ENCODE assay signal across 8 cellular contexts in the genomic region with DNA sequence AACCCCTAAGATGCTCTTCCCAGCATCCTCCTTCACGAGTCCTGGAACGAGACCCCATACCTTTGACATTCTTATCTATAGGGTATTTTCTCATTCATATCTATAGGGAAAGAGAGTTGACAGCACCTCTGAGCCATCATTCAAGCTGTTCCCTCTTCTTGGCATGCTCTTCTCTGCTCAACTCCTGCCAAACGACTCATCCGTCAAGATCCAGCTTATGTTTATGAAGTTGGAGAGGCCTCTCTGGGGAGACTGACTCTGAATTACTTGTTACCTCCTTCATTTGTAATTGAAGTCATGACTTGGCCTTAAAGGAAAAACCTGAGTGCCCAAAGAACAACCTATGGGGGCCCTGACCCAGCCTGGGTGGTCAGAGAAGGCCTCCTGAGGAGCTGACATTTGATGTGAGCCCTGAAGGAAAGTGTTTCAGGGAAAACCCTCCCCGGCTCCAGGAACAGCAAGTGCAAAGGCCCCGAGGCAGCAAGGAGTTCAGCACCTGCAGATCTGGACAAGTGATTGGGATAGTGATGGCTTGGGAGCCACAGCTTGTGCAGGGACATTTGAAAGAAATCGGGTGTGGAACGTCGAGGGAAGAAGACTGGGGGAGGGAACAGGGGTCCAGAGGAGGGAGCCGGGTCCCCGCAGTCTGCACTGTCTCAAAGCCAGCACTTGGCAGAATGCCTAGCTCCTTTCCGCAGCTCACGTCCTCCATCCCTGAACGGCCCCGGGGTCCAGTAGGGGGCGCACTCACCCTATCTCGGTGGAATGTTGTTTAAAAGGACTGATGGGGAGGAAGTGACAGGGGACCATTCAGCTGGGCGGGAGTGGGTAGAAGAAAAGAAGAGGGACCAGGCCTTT. TPM values are rescaled to one million over a fixed set of nuclear protein-coding genes. Genes with fewer than 3 reads are reported as not detected.
A peak's percentile ranks its signal among the peaks of the same experiment; 100 is the strongest.
DNase-seq lines count a peak whose midpoint lies in the region; ATAC-seq and TF ChIP-seq lines count a peak whose summit lies in the region.

No MANE protein-coding gene starts in this region.

- intact Hi-C loops in CD8-positive, alpha-beta T cell (cut with DNase I, micrococcal nuclease), result no loop called here
- intact Hi-C loops in posterior cingulate gyrus (cut with DNase I) (no loop called here), vagina (cut with DNase I) (no loop called here)

- H3K27me3 Mint-ChIP-seq in CD8-positive, alpha-beta T cell (ENCODE audit: low read depth), result peaks cover 44% of the 10 kb centered on the region

- no peaks in the 10 kb centered on the region for H3K36me3 Mint-ChIP-seq in CD8-positive, alpha-beta T cell

- H3K4me3 Mint-ChIP-seq in CD8-positive, alpha-beta T cell, result no peak overlapping the region

- H3K27me3 ChIP-seq in CD8-positive, alpha-beta T cell (ENCODE audit: insufficient read depth, low read length), result peaks cover 3% of the 10 kb centered on the region
- H3K27me3 ChIP-seq in vagina, result no peaks in the 10 kb centered on the region

- no peak overlapping the region for H3K27ac ChIP-seq in CD8-positive, alpha-beta T cell (ENCODE audit: low read depth, low read length)
- no peak overlapping the region for H3K27ac ChIP-seq in vagina

- no peak for TF ChIP-seq POLR2A in vagina (IDR thresholded peaks at IDR 0.05)

- DNase-seq in CD8-positive, alpha-beta T cell, result peak; percentile 4 to 66 (median 49)
- DNase-seq in HS-27A (ENCODE audit: low read depth) (peak; percentile 87), activated T-helper 1 cell treated with Interleukin-2 at 50 U/mL for 16 hours (ENCODE audit: low read depth) (peak; percentile 23), germinal center (ENCODE audit: low spot score) (peak; percentile 74), posterior cingulate gyrus (peak in 9 of 10 donors; percentile 37 to 92 (median 72)), vagina (ENCODE audit: extremely low spot score in 2 of 2) (no peak)

- TF ChIP-seq CTCF in CD8-positive, alpha-beta T cell (IDR thresholded peaks at IDR 0.05), result no peak
- peak; percentile 46 to 61 (median 49) for TF ChIP-seq CTCF in vagina (IDR thresholded peaks at IDR 0.05)

- no peaks in the 10 kb centered on the region for H3K36me3 ChIP-seq in CD8-positive, alpha-beta T cell (ENCODE audit: insufficient read depth, low read length)
- H3K36me3 ChIP-seq in vagina, result no peaks in the 10 kb centered on the region

- H3K4me1 Mint-ChIP-seq in CD8-positive, alpha-beta T cell (ENCODE audit: low read depth), result no peaks in the 10 kb centered on the region

- POLR2A ChIA-PET in CD8-positive, alpha-beta T cell (lab: Charles Lee), result no interaction called here

- H3K4me3 ChIP-seq in CD8-positive, alpha-beta T cell (ENCODE audit: low read depth, low read length), result no peak overlapping the region
- no peak overlapping the region for H3K4me3 ChIP-seq in vagina

- peaks cover 3% of the 10 kb centered on the region for H3K9me3 Mint-ChIP-seq in CD8-positive, alpha-beta T cell

- CTCF ChIA-PET in CD8-positive, alpha-beta T cell (lab: Charles Lee), result interaction anchor here (0.7 to 1.9 kb wide), 2 partner anchors 60 to 516 kb away, joined by 3 to 5 read pairs; no protein-coding TSS in a partner anchor

- ATAC-seq in CD8-positive, alpha-beta T cell, result no peak
- no peak for ATAC-seq in HG03565 (IDR thresholded peaks at IDR 0.05; ENCODE audit: unreplicated experiment)

- H3K9me3 ChIP-seq in CD8-positive, alpha-beta T cell (ENCODE audit: low read length), result no peaks in the 10 kb centered on the region
- H3K9me3 ChIP-seq in vagina, result no peaks in the 10 kb centered on the region

- H3K4me1 ChIP-seq in CD8-positive, alpha-beta T cell (ENCODE audit: insufficient read depth, low read length), result no peaks in the 10 kb centered on the region
- H3K4me1 ChIP-seq in vagina, result no peaks in the 10 kb centered on the region

- H3K27ac Mint-ChIP-seq in CD8-positive, alpha-beta T cell, result no peak overlapping the region

TF ChIP-seq in PFSK-1, 5 proteins besides CTCF, POLR2A, EP300 and RAD21:
- TF ChIP-seq FOXP2 (optimal IDR thresholded peaks at IDR 0.05; ENCODE audit: borderline replicate concordance, extremely low read depth, extremely low read length, insufficient read depth), result peak; percentile 14
- TF ChIP-seq POLR2AphosphoS5 (IDR thresholded peaks at IDR 0.05; ENCODE audit: low read depth, low read length), result no peak

RNA-seq across cellular contexts. Expression of a gene that starts 14.0 kb away (rescaled TPM):
- not detected for total RNA-seq in CD8-positive, alpha-beta T cell
- not detected for polyA plus RNA-seq in PFSK-1 (2012; ENCODE audit: insufficient read length, low read depth)
- 16.0 TPM for total RNA-seq in vagina

RNA-seq across cellular contexts. Expression of a gene that starts 22.5 kb away (rescaled TPM):
- not detected for total RNA-seq in CD8-positive, alpha-beta T cell
- polyA plus RNA-seq in PFSK-1 (2012; ENCODE audit: insufficient read length, low read depth), result 0.82 TPM
- total RNA-seq in vagina, result not detected

RNA-seq across cellular contexts. Expression of a gene that starts 58.3 kb away (rescaled TPM):
- 1 to 10 TPM; 8.0 to 8.3 TPM for total RNA-seq in CD8-positive, alpha-beta T cell
- polyA plus RNA-seq in PFSK-1 (2012; ENCODE audit: insufficient read length, low read depth), result 20.7 TPM
- total RNA-seq in vagina, result 113 TPM

Comparison
In these comparisons a context has a peak if more than half of its experiments do, and no peak if none do; other contexts are left out.
1. DNase-seq: peak in CD8-positive, alpha-beta T cell (7 of 7), HS-27A (single experiment), activated T-helper 1 cell treated with Interleukin-2 at 50 U/mL for 16 hours (single experiment), germinal center (single experiment) and posterior cingulate gyrus (9 of 10); none in vagina (0 of 2).
2. RNA of a gene that starts 14.0 kb away (total RNA-seq): 16.0 TPM in vagina (single experiment); not detected in CD8-positive, alpha-beta T cell; every median in the first group is over 10 times any median in the second.
3. RNA of a gene that starts 58.3 kb away (total RNA-seq): 113 TPM in vagina (single experiment); 8.0 to 8.3 TPM in CD8-positive, alpha-beta T cell; every median in the first group is over 10 times any median in the second.